In the genomic region with DNA sequence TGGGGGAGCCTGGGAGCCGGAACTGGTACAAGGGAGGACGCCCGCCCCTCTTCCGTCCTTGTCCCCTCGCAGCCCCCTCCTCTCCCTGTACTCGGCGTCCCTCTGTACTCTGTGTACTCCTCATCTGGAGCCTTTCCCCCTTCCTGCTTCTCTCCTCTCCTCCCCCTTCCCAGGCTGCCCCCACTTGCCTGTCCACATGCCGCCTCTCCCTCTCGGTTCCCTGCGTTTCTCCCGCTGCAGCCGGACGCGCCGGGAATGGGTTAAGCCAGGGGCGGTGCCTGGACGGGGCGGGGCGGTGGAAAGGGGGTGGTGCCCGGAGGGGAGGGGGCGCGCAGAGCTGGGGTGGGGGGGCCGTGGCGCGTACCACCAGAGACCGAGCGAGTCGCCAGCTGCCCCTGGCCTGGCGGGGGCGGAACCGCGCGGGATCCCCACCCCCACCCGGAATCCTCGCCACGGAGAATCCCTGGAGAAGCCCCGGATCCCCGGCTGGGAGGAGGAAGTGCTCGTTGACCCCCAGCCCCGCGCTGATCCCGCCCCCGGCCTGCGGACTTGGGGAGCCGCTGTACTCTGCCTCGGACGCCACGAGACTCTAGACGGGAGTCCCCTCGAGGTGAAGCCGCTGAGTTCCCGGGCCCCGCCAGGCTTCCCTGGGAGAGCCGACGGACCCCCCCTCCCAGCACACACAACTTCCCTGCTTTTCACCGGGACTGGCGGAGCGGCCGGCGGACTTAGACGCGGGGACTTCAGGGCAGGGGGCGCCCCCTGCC, we compare ENCODE assay signal across 8 cellular contexts. TPM values are rescaled to one million over a fixed set of nuclear protein-coding genes. Genes with fewer than 3 reads are reported as not detected.
DNase-seq lines count a peak whose midpoint lies in the region; ATAC-seq and TF ChIP-seq lines count a peak whose summit lies in the region.

No MANE protein-coding gene starts in this region.

- peak; percentile 73 for DNase-seq in Daoy (ENCODE audit: low read depth)
- DNase-seq in NCI-H1930 (lab: John Stamatoyannopoulos, UW), result peak; percentile 56 to 62
- DNase-seq in amniotic epithelial cell (ENCODE audit: low read depth), result peak; percentile 74
- DNase-seq in left ventricle myocardium inferior, result peak; percentile 85
- DNase-seq in MM.1S, result no peak

- peaks cover 39% of the 10 kb centered on the region for H4K20me1 ChIP-seq in MM.1S (ENCODE audit: insufficient read depth, low read length)

- H3K9me2 ChIP-seq in MM.1S (replicated peaks; ENCODE audit: insufficient read depth, low read length), result no peaks in the 10 kb centered on the region

- H3K9me3 ChIP-seq in left ventricle myocardium inferior (replicated peaks) (no peaks in the 10 kb centered on the region), parathyroid adenoma (ENCODE audit: control insufficient read depth, low read length) (no peaks in the 10 kb centered on the region), MM.1S (replicated peaks; ENCODE audit: insufficient read depth, low read length) (no peaks in the 10 kb centered on the region)

- no peaks in the 10 kb centered on the region for H3F3A ChIP-seq in MM.1S (ENCODE audit: insufficient read depth, low read length)

- H3K9ac ChIP-seq in parathyroid adenoma (peak overlapping the region; percentile 74), MM.1S (ENCODE audit: low read length) (no peak overlapping the region)

- H3K36me3 ChIP-seq in left ventricle myocardium inferior (no peaks in the 10 kb centered on the region), parathyroid adenoma (ENCODE audit: control insufficient read depth, insufficient read depth, low read length) (no peaks in the 10 kb centered on the region), MM.1S (replicated peaks; ENCODE audit: insufficient read depth, low read length) (no peaks in the 10 kb centered on the region)

- H3K27me3 ChIP-seq in left ventricle myocardium inferior (ENCODE audit: low read depth) (no peaks in the 10 kb centered on the region), parathyroid adenoma (ENCODE audit: control insufficient read depth, insufficient read depth, low read length) (no peaks in the 10 kb centered on the region), MM.1S (replicated peaks; ENCODE audit: insufficient read depth, low read length) (no peaks in the 10 kb centered on the region)

- no peak for ATAC-seq in HG03139 (IDR thresholded peaks at IDR 0.05; ENCODE audit: unreplicated experiment)
- no peak for ATAC-seq in GM21723 (IDR thresholded peaks at IDR 0.05; ENCODE audit: unreplicated experiment)

- H3K4me3 ChIP-seq in left ventricle myocardium inferior (peak overlapping the region; percentile 78), parathyroid adenoma (ENCODE audit: low read depth, low read length) (peak overlapping the region; percentile 74), MM.1S (ENCODE audit: low read length) (no peak overlapping the region)

- H3K27ac ChIP-seq in left ventricle myocardium inferior (replicated peaks) (peak overlapping the region; percentile 97), parathyroid adenoma (peak overlapping the region; percentile 86), MM.1S (ENCODE audit: low read length) (no peak overlapping the region)

- TF ChIP-seq CTCF in left ventricle myocardium inferior (IDR thresholded peaks at IDR 0.05; ENCODE audit: borderline replicate concordance) (no peak), parathyroid adenoma (IDR thresholded peaks at IDR 0.05) (no peak), MM.1S (IDR thresholded peaks at IDR 0.05; ENCODE audit: low read length) (no peak)

- H3K79me2 ChIP-seq in parathyroid adenoma, result peaks cover 16% of the 10 kb centered on the region
- H3K79me2 ChIP-seq in MM.1S (ENCODE audit: low read length), result peaks cover 98% of the 10 kb centered on the region

- peak overlapping the region; percentile 94 for H3K4me2 ChIP-seq in parathyroid adenoma (ENCODE audit: low read length)
- no peak overlapping the region for H3K4me2 ChIP-seq in MM.1S (ENCODE audit: low read depth, low read length)

- H3K4me1 ChIP-seq in left ventricle myocardium inferior (peaks cover 94% of the 10 kb centered on the region), parathyroid adenoma (peaks cover 30% of the 10 kb centered on the region), MM.1S (ENCODE audit: low read length) (no peaks in the 10 kb centered on the region)

- peak overlapping the region; percentile 77 for H2AFZ ChIP-seq in parathyroid adenoma
- H2AFZ ChIP-seq in MM.1S (ENCODE audit: low read length), result no peak overlapping the region

- intact Hi-C loops in left ventricle myocardium inferior (cut with micrococcal nuclease), result no loop called here

RNA-seq across cellular contexts. Expression of gene GJD3, which starts 22.5 kb away (rescaled TPM):
- total RNA-seq in Daoy (2014; rRNA removed; shearing (Covaris generic)), result not detected in 2 replicates
- 0.88 TPM for total RNA-seq in left ventricle myocardium inferior

RNA-seq across cellular contexts. Expression of gene RARA, which starts 33.0 kb away (rescaled TPM):
- 15.6 and 19.9 TPM in 2 replicates for total RNA-seq in Daoy (2014; rRNA removed; shearing (Covaris generic))
- total RNA-seq in left ventricle myocardium inferior, result 17.1 TPM

RNA-seq across cellular contexts. Expression of gene CDC6, which starts 54.3 kb away (rescaled TPM):
- total RNA-seq in Daoy (2014; rRNA removed; shearing (Covaris generic)), result 124 and 145 TPM in 2 replicates
- total RNA-seq in left ventricle myocardium inferior, result 0.55 TPM

Comparison
In these comparisons a context has a peak if more than half of its experiments do, and no peak if none do; other contexts are left out.
1. RNA of gene CDC6, which starts 54.3 kb away (total RNA-seq): 124 to 145 TPM in Daoy; 0.55 TPM in left ventricle myocardium inferior (single experiment); every median in the first group is over 10 times any median in the second.